In genomic region chr17:50210249-50211225, GRCh38 we compare ENCODE assay signal across 8 cellular contexts. TPM values are rescaled to one million over a fixed set of nuclear protein-coding genes. Genes with fewer than 3 reads are reported as not detected.
A peak's percentile ranks its signal among the peaks of the same experiment; 100 is the strongest.
DNase-seq lines count a peak whose midpoint lies in the region; ATAC-seq and TF ChIP-seq lines count a peak whose summit lies in the region.

No MANE protein-coding gene starts in this region.

- DNase-seq in GM23338 (ENCODE audit: low spot score) (peak; percentile 72), adrenal gland (peak in 6 of 7 donors; percentile 56 to 80 (median 65)), hepatocyte (ENCODE audit: low spot score) (peak; percentile 93), NCI-H2227 treated with DMSO at 0.1 percent for 48 hours (lab: John Stamatoyannopoulos, UW) (no peak), Ammon's horn (ENCODE audit: low spot score) (no peak)
- DNase-seq in T-helper 2 cell treated with Interferon-gamma antibody and Interleukin-4, amounts not matched to agents 5 μg/mL and 100 μg/mL, for 36 hours (ENCODE audit: low spot score), result no peak

- H3K4me3 Mint-ChIP-seq in GM23338, result no peak overlapping the region
- H3K4me3 Mint-ChIP-seq in T-helper 2 cell treated with Interferon-gamma antibody and Interleukin-4, amounts not matched to agents 5 μg/mL and 100 μg/mL, for 36 hours, result no peak overlapping the region

- H3K4me1 Mint-ChIP-seq in GM23338, result peaks cover 70% of the 10 kb centered on the region
- peaks cover 10% of the 10 kb centered on the region for H3K4me1 Mint-ChIP-seq in T-helper 2 cell treated with Interferon-gamma antibody and Interleukin-4, amounts not matched to agents 5 μg/mL and 100 μg/mL, for 36 hours (ENCODE audit: low read depth)

- H3F3A ChIP-seq in GM23338 (replicated peaks; ENCODE audit: low read depth), result 0 out of 2 replicates have a peak, but pooled peaks cover 5% of the 10 kb centered on the region

- H3K9me2 ChIP-seq in GM23338 (ENCODE audit: insufficient read depth) (no peaks in the 10 kb centered on the region), hepatocyte (replicated peaks; ENCODE audit: insufficient read depth) (no peaks in the 10 kb centered on the region)

- no peaks in the 10 kb centered on the region for H3K36me3 ChIP-seq in GM23338 (ENCODE audit: insufficient read depth)
- H3K36me3 ChIP-seq in adrenal gland (replicated peaks in 1 of 2), result no peaks in the 10 kb centered on the region
- H3K36me3 ChIP-seq in hepatocyte (replicated peaks; ENCODE audit: insufficient read depth, low read depth), result no peaks in the 10 kb centered on the region
- no peaks in the 10 kb centered on the region for H3K36me3 ChIP-seq in skeletal muscle satellite cell (ENCODE audit: insufficient read depth, low read length)

- no peak overlapping the region; the same call in 1 of the 2 replicates for H3K27ac Mint-ChIP-seq in GM23338
- H3K27ac Mint-ChIP-seq in T-helper 2 cell treated with Interferon-gamma antibody and Interleukin-4, amounts not matched to agents 5 μg/mL and 100 μg/mL, for 36 hours, result no peak overlapping the region

- peaks cover 31% of the 10 kb centered on the region for H3K27me3 Mint-ChIP-seq in GM23338 (ENCODE audit: insufficient read depth, low read depth, poor library complexity)
- peaks cover 43% of the 10 kb centered on the region for H3K27me3 Mint-ChIP-seq in T-helper 2 cell treated with Interferon-gamma antibody and Interleukin-4, amounts not matched to agents 5 μg/mL and 100 μg/mL, for 36 hours (ENCODE audit: low read depth)

- H3K9me3 ChIP-seq in adrenal gland (replicated peaks in 1 of 3), result no peaks in the 10 kb centered on the region
- H3K9me3 ChIP-seq in hepatocyte (ENCODE audit: low read depth), result no peaks in the 10 kb centered on the region
- no peaks in the 10 kb centered on the region for H3K9me3 ChIP-seq in skeletal muscle satellite cell (replicated peaks; ENCODE audit: low read length)

- H4K20me1 ChIP-seq in GM23338 (replicated peaks; ENCODE audit: insufficient read depth) (no peaks in the 10 kb centered on the region), hepatocyte (ENCODE audit: insufficient read depth, poor library complexity, severe bottlenecking) (no peaks in the 10 kb centered on the region)

- peak overlapping the region; percentile 89 for H3K9ac ChIP-seq in skeletal muscle satellite cell (ENCODE audit: low read depth, low read length)

- H3K27ac ChIP-seq in GM23338 (ENCODE audit: low read depth) (no peak overlapping the region), adrenal gland (peak overlapping the region in 4 of 5 donors; percentile 19 to 95 (median 68)), hepatocyte (peak overlapping the region; percentile 99)

- no peaks in the 10 kb centered on the region; the same call in 2 of the 3 replicates for H3K36me3 Mint-ChIP-seq in GM23338 (ENCODE audit: low read depth)
- H3K36me3 Mint-ChIP-seq in T-helper 2 cell treated with Interferon-gamma antibody and Interleukin-4, amounts not matched to agents 5 μg/mL and 100 μg/mL, for 36 hours (ENCODE audit: low read depth), result no peaks in the 10 kb centered on the region

- peak overlapping the region; percentile 95 for H2AFZ ChIP-seq in GM23338
- no peak overlapping the region for H2AFZ ChIP-seq in hepatocyte

- intact Hi-C loops in adrenal gland (cut with DNase I), result no loop called here

- H3K79me2 ChIP-seq in GM23338 (replicated peaks; ENCODE audit: insufficient read depth) (no peaks in the 10 kb centered on the region), hepatocyte (no peaks in the 10 kb centered on the region)

- TF ChIP-seq CTCF in GM23338 (conservative IDR thresholded peaks at IDR 0.05; ENCODE audit: low read depth in 2 of 2) (no peak), adrenal gland (IDR thresholded peaks at IDR 0.05) (no peak), hepatocyte (IDR thresholded peaks at IDR 0.05; ENCODE audit: poor library complexity) (no peak)

- ATAC-seq in GM23338, result peak; percentile 27
- no peak for ATAC-seq in HG02870 (IDR thresholded peaks at IDR 0.05; ENCODE audit: unreplicated experiment)

- TF ChIP-seq POLR2A in adrenal gland (IDR thresholded peaks at IDR 0.05), result no peak

- peak overlapping the region; percentile 74 for H3K4me2 ChIP-seq in GM23338
- peak overlapping the region; percentile 66 for H3K4me2 ChIP-seq in hepatocyte
- peak overlapping the region; percentile 82 for H3K4me2 ChIP-seq in skeletal muscle satellite cell (ENCODE audit: low read length)

- H3K27me3 ChIP-seq in GM23338 (ENCODE audit: insufficient read depth) (peaks cover 7% of the 10 kb centered on the region; the same call in 1 of the 2 replicates), adrenal gland (peaks cover 7% of the 10 kb centered on the region), hepatocyte (no peaks in the 10 kb centered on the region), skeletal muscle satellite cell (ENCODE audit: control insufficient read depth, insufficient read depth, low read length) (no peaks in the 10 kb centered on the region)

- H3K4me1 ChIP-seq in GM23338 (ENCODE audit: insufficient read depth) (peaks cover 46% of the 10 kb centered on the region), adrenal gland (replicated peaks in 1 of 2) (peaks cover 0 to 9% of the 10 kb centered on the region in 2 donors), hepatocyte (ENCODE audit: insufficient read depth) (peaks cover 62% of the 10 kb centered on the region), skeletal muscle satellite cell (ENCODE audit: control insufficient read depth, insufficient read depth, low read length) (peaks cover 68% of the 10 kb centered on the region)

- H3K4me3 ChIP-seq in GM23338 (peak overlapping the region; percentile 32; the same call in 1 of the 2 replicates), adrenal gland (no peak overlapping the region), hepatocyte (no peak overlapping the region), skeletal muscle satellite cell (ENCODE audit: low read length) (peak overlapping the region; percentile 65)

- no peaks in the 10 kb centered on the region; the same call in 2 of the 3 replicates for H3K9me3 Mint-ChIP-seq in GM23338
- H3K9me3 Mint-ChIP-seq in T-helper 2 cell treated with Interferon-gamma antibody and Interleukin-4, amounts not matched to agents 5 μg/mL and 100 μg/mL, for 36 hours, result no peaks in the 10 kb centered on the region

- WGBS in adrenal gland, 4 donors, result 28 to 33% (median 31%) methylated on average over 12 to 26 of the region's 26 CpGs
- WGBS in hepatocyte (ENCODE audit: low lambda C conversion rate, missing lambda C conversion rate), result 28% methylated on average over 19 of the region's 26 CpGs

TF ChIP-seq in GM23338, 12 proteins besides CTCF, POLR2A, EP300 and RAD21:
- TF ChIP-seq ZNF114 (CRISPR knock-in tag; IDR thresholded peaks at IDR 0.05), result no peak
- TF ChIP-seq REST (IDR thresholded peaks at IDR 0.05; ENCODE audit: unreplicated experiment), result no peak
- no peak for TF ChIP-seq JUNB (IDR thresholded peaks at IDR 0.05; ENCODE audit: unreplicated experiment)

RNA-seq across cellular contexts. Expression of gene COL1A1, which starts 9.1 kb away (rescaled TPM):
- total RNA-seq in GM23338 (2014; rRNA removed; shearing (Covaris generic)), result 27.9 and 34.3 TPM in 2 replicates
- 21.2 and 22.4 TPM in 2 replicates for polyA plus RNA-seq in GM23338 (2016; fragmentation: Nextera tagmentation; extraction: Ambion mirVana)
- total RNA-seq in adrenal gland, result 100 to 1,000 TPM in 4 of 8 donors, 10 to 100 TPM in 4; 50.2 to 263 (median 105) TPM
- 100 to 1,000 TPM in 1 of 3 donors, 10 to 100 TPM in 2; 39.6 to 101 (median 40.1) TPM for polyA plus RNA-seq in adrenal gland
- 351 and 1,063 TPM in 2 replicates for total RNA-seq in hepatocyte
- polyA plus RNA-seq in hepatocyte, result 5,822 and 6,071 TPM in 2 replicates
- total RNA-seq in skeletal muscle satellite cell (2012; rRNA removed), result 1,202 and 1,869 TPM in 2 replicates

RNA-seq across cellular contexts. Expression of gene SGCA, which starts 44.7 kb away (rescaled TPM):
- total RNA-seq in GM23338 (2014; rRNA removed; shearing (Covaris generic)), result not detected in 2 replicates
- polyA plus RNA-seq in GM23338 (2016; fragmentation: Nextera tagmentation; extraction: Ambion mirVana), result 0.19 TPM in 1 of 2 replicates, not detected in the other
- total RNA-seq in adrenal gland, result 1 to 10 TPM in 3 of 8 donors, under 1 TPM in 2, not detected in 3; 0.28 to 3.0 (median 1.2) TPM
- polyA plus RNA-seq in adrenal gland, result 1 to 10 TPM in 2 of 3 donors, not detected in 1; 5.2 to 5.5 TPM
- total RNA-seq in hepatocyte, result 0.37 TPM in 1 of 2 replicates, not detected in the other
- 0.83 and 2.2 TPM in 2 replicates for polyA plus RNA-seq in hepatocyte
- 2.5 and 15.7 TPM in 2 replicates for total RNA-seq in skeletal muscle satellite cell (2012; rRNA removed)

Comparison
In these comparisons a context has a peak if more than half of its experiments do, and no peak if none do; other contexts are left out.
1. DNase-seq: peak in GM23338 (single experiment), adrenal gland (6 of 7) and hepatocyte (single experiment); none in NCI-H2227 treated with DMSO at 0.1 percent for 48 hours (single experiment), T-helper 2 cell treated with Interferon-gamma antibody and Interleukin-4, amounts not matched to agents 5 μg/mL and 100 μg/mL, for 36 hours (single experiment) and Ammon's horn (single experiment).
2. H3K4me3 ChIP-seq: peak in GM23338 (single experiment) and skeletal muscle satellite cell (single experiment); none in adrenal gland (0 of 4) and hepatocyte (single experiment).
3. Peak in every context shown above with its lines, with median percentiles within 50 percentile points of each other: H3K4me2 ChIP-seq.